In genomic region chr1:91579658-91580228, GRCh38 we compare ENCODE assay signal across 24 cellular contexts.
DNase-seq lines count a peak whose midpoint lies in the region; ATAC-seq, FAIRE-seq and TF ChIP-seq lines count a peak whose summit lies in the region.
"Had no signal": no experiment of that assay in that cellular context is flagged by ENCODE, and none has a peak within 500 bp of the region (broad histone marks: within the 10 kb centered on the region; RNA-seq: fewer than 3 reads in every experiment).

No MANE protein-coding gene starts in this region.

- no peak for TF ChIP-seq POLR2A in HepG2 (IDR thresholded peaks at IDR 0.05; ENCODE audit: insufficient read depth in 1 of 2, low read depth in 2 of 2, low read length in 2 of 2)

- in situ Hi-C loops in HepG2 (cut with HindIII; ENCODE audit: extremely low pct_ligation_motif_present, low pct_unique_long_range_greater_than_20kb) = no loop called here

- H3K27ac ChIP-seq in HEK293 (ENCODE audit: extremely low read depth, low read depth, low read length) (no peak overlapping the region), mucosa of rectum (ENCODE audit: low read depth in 2 of 2, low read length in 2 of 2) (peak overlapping the region in 1 of 2 donors; percentile 29), stomach smooth muscle (ENCODE audit: low read length) (peak overlapping the region; percentile 42), HepG2 (ENCODE audit: extremely low read length, insufficient read depth, low read length) (no peak overlapping the region)
- H3K27ac ChIP-seq: breast epithelium, epithelial cell of prostate, lower lobe of right lung had no signal

- POLR2A ChIA-PET in HEK293 (lab: Yijun Ruan, JAX) = no interaction called here
- POLR2A ChIA-PET in HepG2 (lab: Yijun Ruan, JAX) = no interaction called here

- peaks cover 4% of the 10 kb centered on the region; the same call in 1 of the 2 replicates for H3K4me1 ChIP-seq in HEK293 (ENCODE audit: control insufficient read depth, insufficient read depth, low read length)
- H3K4me1 ChIP-seq in mucosa of rectum (ENCODE audit: control insufficient read depth in 2 of 2, insufficient read depth in 2 of 2, low read length in 2 of 2) = peaks cover 7 to 25% of the 10 kb centered on the region in 2 donors
- peaks cover 33% of the 10 kb centered on the region for H3K4me1 ChIP-seq in stomach smooth muscle (ENCODE audit: control insufficient read depth, insufficient read depth, low read length)
- H3K4me1 ChIP-seq in HepG2 (ENCODE audit: insufficient read depth, low read length) = 0 out of 2 replicates have a peak, but pooled peaks cover 8% of the 10 kb centered on the region
- H3K4me1 ChIP-seq: BE2C, breast epithelium had no signal

- BruUV-seq in HepG2 (replicated peaks; lab: Mats Ljungman, UMichigan) = no TSS peak

- TF ChIP-seq CTCF in HEK293 (tag by site-specific recombination; IDR thresholded peaks at IDR 0.05) = no peak
- no peak for TF ChIP-seq CTCF in HepG2 (CRISPR knock-in tag; IDR thresholded peaks at IDR 0.05)

- no peak overlapping the region for H3K9ac ChIP-seq in mucosa of rectum (ENCODE audit: low read depth in 1 of 2, low read length in 2 of 2)
- H3K9ac ChIP-seq in stomach smooth muscle (ENCODE audit: low read length in 2 of 2) = no peak overlapping the region
- H3K9ac ChIP-seq in HepG2 (ENCODE audit: insufficient read depth, low read depth, low read length) = no peak overlapping the region

- H3K4me2 ChIP-seq in HepG2 (ENCODE audit: low read depth, low read length) = no peak overlapping the region

- H3K36me3 ChIP-seq in HEK293 (ENCODE audit: control insufficient read depth in 2 of 2, insufficient read depth in 1 of 2, low read length in 2 of 2) = no peaks in the 10 kb centered on the region
- no peaks in the 10 kb centered on the region for H3K36me3 ChIP-seq in mucosa of rectum (ENCODE audit: control insufficient read depth in 2 of 2, insufficient read depth in 2 of 2, low read length in 2 of 2)
- no peaks in the 10 kb centered on the region for H3K36me3 ChIP-seq in stomach smooth muscle (ENCODE audit: control insufficient read depth in 2 of 2, insufficient read depth in 2 of 2, low read length in 2 of 2)
- no peaks in the 10 kb centered on the region for H3K36me3 ChIP-seq in HepG2 (replicated peaks in 1 of 2; ENCODE audit: control insufficient read depth in 1 of 2, insufficient read depth in 2 of 2, low read length in 2 of 2)
- H3K36me3 ChIP-seq: BE2C, breast epithelium, lower lobe of right lung, SJSA1 had no signal

- H3K4me3 ChIP-seq in HEK293 (ENCODE audit: low read depth, low read length) (no peak overlapping the region), mucosa of rectum (ENCODE audit: low read length in 2 of 2) (peak overlapping the region; percentile 20), stomach smooth muscle (ENCODE audit: low read length in 2 of 2) (peak overlapping the region in 1 of 2 donors; percentile 36), HepG2 (replicated peaks in 1 of 3; ENCODE audit: insufficient read depth in 1 of 3, low read depth in 2 of 3, low read length in 3 of 3) (no peak overlapping the region)
- H3K4me3 ChIP-seq: breast epithelium, lower lobe of right lung, SJSA1 had no signal

- no peaks in the 10 kb centered on the region for H4K20me1 ChIP-seq in HepG2 (ENCODE audit: insufficient read depth, low read length)

- WGBS in HepG2 (ENCODE audit: low lambda C conversion rate) = 8% methylated on average over 5 of the region's 5 CpGs

- DNase-seq in HepG2 (ENCODE audit: low spot score) = no peak
- DNase-seq in NCI-H2171 treated with DMSO at 0.1 percent for 48 hours (lab: John Stamatoyannopoulos, UW) = no peak
- no peak for DNase-seq in globus pallidus (ENCODE audit: low spot score)
- DNase-seq: activated CD4-positive, alpha-beta T cell treated with anti-CD3 and anti-CD28 coated beads, Interleukin-2, amount 10 ng/mL, durations not matched to agents 24 days and 14 days; activated effector memory CD4-positive, alpha-beta T cell treated with Interleukin-2 at 50 U/mL for 16 hours; activated T-cell treated with anti-CD3 and anti-CD28 coated beads, Interleukin-2, amount 50 U/mL, for 1 hour; BE2C; KG1; kidney; lower lobe of right lung; NCI-H1417; NCI-H2081; NCI-H446 treated with DMSO at 0.1 percent for 48 hours; retina; stimulated activated CD8-positive, alpha-beta memory T cell treated with anti-CD3 and anti-CD28 coated beads, Interleukin-4, amount 100 ng/mL, for 48 hours; T1000 had no signal

- no peaks in the 10 kb centered on the region for H3K27me3 ChIP-seq in mucosa of rectum (ENCODE audit: control insufficient read depth in 2 of 2, insufficient read depth in 2 of 2, low read length in 2 of 2)
- H3K27me3 ChIP-seq in stomach smooth muscle (ENCODE audit: control insufficient read depth in 1 of 2, insufficient read depth in 2 of 2, low read length in 2 of 2) = no peaks in the 10 kb centered on the region
- H3K27me3 ChIP-seq in HepG2 (ENCODE audit: control insufficient read depth in 1 of 2, insufficient read depth in 2 of 2, low read length in 2 of 2) = no peaks in the 10 kb centered on the region; a peak in 1 of 5 replicates
- H3K27me3 ChIP-seq: BE2C, breast epithelium, SJSA1 had no signal

- no peak for TF ChIP-seq RAD21 in HepG2 (CRISPR knock-in tag; IDR thresholded peaks at IDR 0.05)

- no peaks in the 10 kb centered on the region for H3K9me3 ChIP-seq in HEK293 (ENCODE audit: control insufficient read depth, insufficient read depth, low read depth, low read length)
- no peaks in the 10 kb centered on the region for H3K9me3 ChIP-seq in mucosa of rectum (ENCODE audit: control insufficient read depth in 2 of 2, low read length in 2 of 2)
- H3K9me3 ChIP-seq in stomach smooth muscle (ENCODE audit: control insufficient read depth in 2 of 2, low read length in 2 of 2) = no peaks in the 10 kb centered on the region
- no peaks in the 10 kb centered on the region for H3K9me3 ChIP-seq in HepG2 (ENCODE audit: low read length)
- H3K9me3 ChIP-seq: BE2C, breast epithelium, lower lobe of right lung, SJSA1 had no signal

- intact Hi-C loops in HepG2 (cut with micrococcal nuclease; ENCODE audit: unreplicated experiment) = no loop called here

- H3K79me2 ChIP-seq in HepG2 (ENCODE audit: insufficient read depth, low read length) = no peaks in the 10 kb centered on the region

- ATAC-seq in HepG2 (no peak), GM18909 (IDR thresholded peaks at IDR 0.05; ENCODE audit: poor library complexity, unreplicated experiment) (no peak)

- CTCF ChIA-PET in HEK293 (lab: Yijun Ruan, JAX) = no interaction called here
- CTCF ChIA-PET in HepG2 (lab: Yijun Ruan, JAX; ENCODE audit: low intra/inter-chr PET ratio, low total read pairs) = no interaction called here

- peak; percentile 46 for FAIRE-seq in endometrium (lab: Jason Lieb, UNC)
- FAIRE-seq in HepG2 (lab: Jason Lieb, UNC) = no peak
- FAIRE-seq: kidney had no signal

- TF ChIP-seq EP300 in HepG2 (IDR thresholded peaks at IDR 0.05; ENCODE audit: low read depth in 2 of 2, low read length in 2 of 2) (no peak), HepG2 (CRISPR knock-in tag; IDR thresholded peaks at IDR 0.05; ENCODE audit: borderline replicate concordance) (no peak)

- no peak overlapping the region for H2AFZ ChIP-seq in HepG2 (ENCODE audit: low read length)

TF ChIP-seq in HEK293, 187 proteins besides CTCF, POLR2A, EP300 and RAD21:
- TF ChIP-seq PATZ1 (tag by site-specific recombination; IDR thresholded peaks at IDR 0.05) (no peak), FEZF1 (tag by site-specific recombination; IDR thresholded peaks at IDR 0.05) (peak; percentile 59; the same call in 1 of the 2 replicates)

TF ChIP-seq in HepG2, 621 proteins besides CTCF, POLR2A, EP300 and RAD21 (continues in another document):
- no peak for TF ChIP-seq RARA (CRISPR knock-in tag; IDR thresholded peaks at IDR 0.05)
- no peak for TF ChIP-seq HNF4A (CRISPR knock-in tag; IDR thresholded peaks at IDR 0.05)
- no peak for TF ChIP-seq PCBP1 (IDR thresholded peaks at IDR 0.05; ENCODE audit: borderline replicate concordance, low read depth, low read length)
- TF ChIP-seq ZNF143 (CRISPR knock-in tag; IDR thresholded peaks at IDR 0.05) = no peak
- no peak for TF ChIP-seq ARID4A (CRISPR knock-in tag; IDR thresholded peaks at IDR 0.05; ENCODE audit: borderline replicate concordance)

Comparison
In these comparisons a context has a peak if more than half of its experiments do, and no peak if none do; other contexts are left out.
1. H3K4me3 ChIP-seq: peak in mucosa of rectum (2 of 2); none in HEK293 (single experiment) and HepG2 (0 of 3).